23 cellular contexts compared by ENCODE assay signal in the genomic region with DNA sequence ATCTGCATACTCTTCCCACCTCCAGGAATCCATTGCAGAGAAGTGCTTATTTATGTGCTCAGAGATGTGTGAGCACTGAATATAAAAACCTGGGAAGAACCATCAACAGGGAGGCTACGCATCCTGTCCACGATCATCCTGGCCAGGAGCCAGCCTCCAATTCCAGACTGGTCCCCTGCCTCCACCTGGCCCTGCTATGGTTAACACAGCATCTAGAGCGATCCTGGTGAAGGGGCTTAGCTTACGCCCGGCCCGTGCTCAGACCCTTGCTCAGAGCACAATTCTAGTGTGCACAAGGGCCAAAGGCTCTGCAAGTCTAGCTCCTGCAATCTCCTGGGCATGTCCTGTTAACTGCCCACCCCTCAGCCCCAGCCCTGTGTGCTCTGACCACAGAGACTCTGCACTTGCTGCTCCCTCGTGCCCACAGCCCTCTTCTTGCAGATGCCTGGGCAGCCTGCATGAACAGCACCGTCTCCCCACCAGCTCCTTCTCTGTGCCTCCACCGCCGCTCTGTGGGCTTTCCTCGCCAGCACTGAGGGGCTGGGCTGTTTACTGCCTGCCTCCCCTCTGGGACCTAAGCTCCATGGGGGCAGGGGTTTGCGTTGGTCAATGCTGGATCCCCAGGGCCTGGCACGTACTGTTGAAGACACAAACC. TPM values are rescaled to one million over a fixed set of nuclear protein-coding genes. Genes with fewer than 3 reads are reported as not detected.
DNase-seq lines count a peak whose midpoint lies in the region; FAIRE-seq and TF ChIP-seq lines count a peak whose summit lies in the region.
"Had no signal": no experiment of that assay in that cellular context is flagged by ENCODE, and none has a peak within 500 bp of the region (broad histone marks: within the 10 kb centered on the region; RNA-seq: fewer than 3 reads in every experiment).

No MANE protein-coding gene starts in this region.

- intact Hi-C loops in CD14-positive monocyte (cut with micrococcal nuclease) (no loop called here), kidney (cut with DNase I) (no loop called here)

- peaks cover 25% of the 10 kb centered on the region for H3K4me1 Mint-ChIP-seq in CD14-positive monocyte
- H3K4me1 Mint-ChIP-seq in activated T-cell treated with anti-CD3 and anti-CD28 coated beads, Interleukin-2, amount 50 U/mL, for 24 hours (ENCODE audit: low read depth): peaks cover 49% of the 10 kb centered on the region

- no peak for TF ChIP-seq CTCF in CD14-positive monocyte (IDR thresholded peaks at IDR 0.05)
- no peak for TF ChIP-seq CTCF in Loucy (conservative IDR thresholded peaks at IDR 0.05; ENCODE audit: low read length)
- no peak for TF ChIP-seq CTCF in kidney (IDR thresholded peaks at IDR 0.05; ENCODE audit: borderline replicate concordance, extremely low read depth, insufficient read depth)
- TF ChIP-seq CTCF in osteoblast (IDR thresholded peaks at IDR 0.05; ENCODE audit: extremely low read depth, low read depth, low read length): no peak
- no peak for TF ChIP-seq CTCF in GM13977 (IDR thresholded peaks at IDR 0.05; ENCODE audit: extremely low read depth, insufficient read depth, missing control alignments)

- H3K9me3 ChIP-seq in Loucy (ENCODE audit: insufficient read depth, low read depth, low read length): no peaks in the 10 kb centered on the region
- no peaks in the 10 kb centered on the region for H3K9me3 ChIP-seq in kidney (ENCODE audit: control insufficient read depth in 1 of 2, low read length in 2 of 2)
- no peaks in the 10 kb centered on the region for H3K9me3 ChIP-seq in osteoblast (ENCODE audit: low read depth, low read length)
- H3K9me3 ChIP-seq: SJCRH30 had no signal

- peak overlapping the region in 3 of 7 donors; percentile 2 to 47 (median 14) for H3K27ac Mint-ChIP-seq in CD14-positive monocyte
- no peak overlapping the region for H3K27ac Mint-ChIP-seq in activated T-cell treated with anti-CD3 and anti-CD28 coated beads, Interleukin-2, amount 50 U/mL, for 24 hours
- H3K27ac Mint-ChIP-seq: B cell had no signal

- H4K20me1 ChIP-seq in Loucy (ENCODE audit: insufficient read depth, low read length, poor library complexity, severe bottlenecking) (peaks cover 22% of the 10 kb centered on the region), osteoblast (ENCODE audit: insufficient read depth, low read length) (peaks cover 8% of the 10 kb centered on the region)

- peaks cover 0 to 2% (median 0%) of the 10 kb centered on the region in 7 donors for H3K9me3 Mint-ChIP-seq in CD14-positive monocyte
- no peaks in the 10 kb centered on the region for H3K9me3 Mint-ChIP-seq in activated T-cell treated with anti-CD3 and anti-CD28 coated beads, Interleukin-2, amount 50 U/mL, for 24 hours
- H3K9me3 Mint-ChIP-seq: CD8-positive, alpha-beta memory T cell had no signal

- FAIRE-seq in kidney (lab: Jason Lieb, UNC): no peak
- FAIRE-seq: GM12892, H1 had no signal

- H3K27me3 Mint-ChIP-seq in CD14-positive monocyte (ENCODE audit: low read depth in 3 of 3): peaks cover 0 to under 1% (median 0%) of the 10 kb centered on the region in 3 donors
- no peaks in the 10 kb centered on the region for H3K27me3 Mint-ChIP-seq in activated T-cell treated with anti-CD3 and anti-CD28 coated beads, Interleukin-2, amount 50 U/mL, for 24 hours
- H3K27me3 Mint-ChIP-seq: B cell; CD8-positive, alpha-beta memory T cell had no signal

- H3K27me3 ChIP-seq in Loucy (ENCODE audit: insufficient read depth, low read length, poor library complexity, severe bottlenecking): no peaks in the 10 kb centered on the region
- H3K27me3 ChIP-seq in osteoblast (ENCODE audit: insufficient read depth, low read length): no peaks in the 10 kb centered on the region
- H3K27me3 ChIP-seq: SJCRH30 had no signal

- DNase-seq in CD14-positive monocyte (ENCODE audit: low spot score) (peak; percentile 31), kidney (peak; percentile 62), osteoblast (ENCODE audit: insufficient read length, low spot score, missing footprints) (peak; percentile 59), GM03348 (ENCODE audit: low spot score) (no peak), GM13977 (ENCODE audit: low spot score) (no peak), islet precursor cell (no peak)
- no peak for DNase-seq in activated T-cell treated with anti-CD3 and anti-CD28 coated beads, Interleukin-2, amount 50 U/mL, for 24 hours
- DNase-seq: DND-41; GDM1; MM.1S; NCI-H1105 treated with DMSO at 0.1 percent for 48 hours; NCI-H1694 treated with DMSO at 0.1 percent for 48 hours; NCI-H2107; NCI-H2227 treated with DMSO at 0.1 percent for 48 hours; NCI-H524 treated with DMSO at 0.1 percent for 48 hours; NK-92 treated with Interleukin-12 subunit alpha and Interleukin-12 subunit beta, amount 100 ng/mL, for 24 hours; OCI-M1; SJCRH30 had no signal

- in situ Hi-C loops in GM13977 (cut with MboI; ENCODE audit: low pct_unique_long_range_greater_than_20kb, low sequenced_read_pairs, unreplicated experiment): no loop called here

- H3K27ac ChIP-seq in kidney (ENCODE audit: low read depth in 2 of 2, low read length in 2 of 2) (no peak overlapping the region), osteoblast (ENCODE audit: low read depth, low read length) (no peak overlapping the region)
- H3K27ac ChIP-seq: SJCRH30 had no signal

- H3K9me2 ChIP-seq in Loucy (replicated peaks; ENCODE audit: low read depth, low read length): no peaks in the 10 kb centered on the region

- H3K36me3 ChIP-seq in Loucy (ENCODE audit: insufficient read depth, low read length): peaks cover 6% of the 10 kb centered on the region; the same call in 1 of the 2 replicates
- peaks cover 1 to 7% of the 10 kb centered on the region in 2 donors for H3K36me3 ChIP-seq in kidney (ENCODE audit: control insufficient read depth in 1 of 2, insufficient read depth in 2 of 2, low read length in 2 of 2)
- peaks cover 2% of the 10 kb centered on the region for H3K36me3 ChIP-seq in osteoblast (ENCODE audit: insufficient read depth, low read length)
- H3K36me3 ChIP-seq: SJCRH30 had no signal

- peaks cover 79% of the 10 kb centered on the region for H3K79me2 ChIP-seq in Loucy (ENCODE audit: insufficient read depth, low read length)
- H3K79me2 ChIP-seq in osteoblast (ENCODE audit: insufficient read depth, low read length): peaks cover 25% of the 10 kb centered on the region

- H3K4me2 ChIP-seq in Loucy (ENCODE audit: low read depth, low read length, poor library complexity, severe bottlenecking) (peak overlapping the region; percentile 0), osteoblast (ENCODE audit: insufficient read depth, low read length) (no peak overlapping the region)

- peaks cover 20 to 45% of the 10 kb centered on the region in 2 donors for H3K36me3 Mint-ChIP-seq in CD14-positive monocyte
- H3K36me3 Mint-ChIP-seq in activated T-cell treated with anti-CD3 and anti-CD28 coated beads, Interleukin-2, amount 50 U/mL, for 24 hours (ENCODE audit: low read depth): peaks cover 28% of the 10 kb centered on the region

- H3F3A ChIP-seq in Loucy (ENCODE audit: low read depth): no peaks in the 10 kb centered on the region

- H3K4me1 ChIP-seq in Loucy (ENCODE audit: insufficient read depth, low read length, poor library complexity, severe bottlenecking) (peaks cover 53% of the 10 kb centered on the region), kidney (ENCODE audit: control insufficient read depth in 1 of 2, insufficient read depth in 1 of 2, low read depth in 1 of 2, low read length in 2 of 2) (peaks cover 27 to 37% of the 10 kb centered on the region in 2 donors), osteoblast (ENCODE audit: insufficient read depth, low read length) (peaks cover 20% of the 10 kb centered on the region)

- H3K9ac ChIP-seq in Loucy (ENCODE audit: low read depth, low read length, poor library complexity, severe bottlenecking): no peak overlapping the region
- no peak overlapping the region for H3K9ac ChIP-seq in kidney (ENCODE audit: low read length in 2 of 2)

- H3K4me3 Mint-ChIP-seq in CD14-positive monocyte: no peak overlapping the region
- no peak overlapping the region for H3K4me3 Mint-ChIP-seq in activated T-cell treated with anti-CD3 and anti-CD28 coated beads, Interleukin-2, amount 50 U/mL, for 24 hours
- H3K4me3 Mint-ChIP-seq: B cell had no signal

- H3K4me3 ChIP-seq in Loucy (ENCODE audit: low read length, poor library complexity, severe bottlenecking) (no peak overlapping the region), kidney (ENCODE audit: low read length in 2 of 2) (no peak overlapping the region), osteoblast (ENCODE audit: insufficient read depth, low read length) (no peak overlapping the region)
- H3K4me3 ChIP-seq: SJCRH30 had no signal

- H2AFZ ChIP-seq in Loucy (ENCODE audit: low read length) (no peak overlapping the region), osteoblast (ENCODE audit: low read length) (no peak overlapping the region)

RNA-seq across cellular contexts. Expression of gene PER2, which starts 6.5 kb away (rescaled TPM):
- polyA plus RNA-seq in CD14-positive monocyte (1 to 10 TPM; 1.6 to 3.1 TPM), kidney (ENCODE audit: insufficient read depth, low read depth, low replicate concordance) (1.8 TPM)
- total RNA-seq in kidney (28.4 TPM), osteoblast (7.4 and 9.4 TPM in 2 replicates)

RNA-seq across cellular contexts. Expression of gene TRAF3IP1, which starts 38.4 kb away (rescaled TPM):
- 1 to 10 TPM; 1.5 TPM for polyA plus RNA-seq in CD14-positive monocyte
- 24.2 TPM for total RNA-seq in kidney
- 6.4 TPM for polyA plus RNA-seq in kidney (ENCODE audit: insufficient read depth, low read depth, low replicate concordance)
- total RNA-seq in osteoblast: 7.6 and 8.5 TPM in 2 replicates

RNA-seq across cellular contexts. Expression of gene HES6, which starts 42.1 kb away (rescaled TPM):
- polyA plus RNA-seq in CD14-positive monocyte (1 to 10 TPM; 2.1 to 4.0 TPM), kidney (ENCODE audit: insufficient read depth, low read depth, low replicate concordance) (5.5 TPM)
- total RNA-seq in kidney (5.2 TPM), osteoblast (1.8 and 4.0 TPM in 2 replicates)

Comparison
In these comparisons a context has a peak if more than half of its experiments do, and no peak if none do; other contexts are left out.
1. DNase-seq: peak in CD14-positive monocyte (single experiment), kidney (single experiment) and osteoblast (single experiment); none in GM03348 (single experiment), activated T-cell treated with anti-CD3 and anti-CD28 coated beads, Interleukin-2, amount 50 U/mL, for 24 hours (single experiment), GM13977 (single experiment) and islet precursor cell (single experiment).